Comparison of ENCODE assay signal across 9 cellular contexts in the genomic region with DNA sequence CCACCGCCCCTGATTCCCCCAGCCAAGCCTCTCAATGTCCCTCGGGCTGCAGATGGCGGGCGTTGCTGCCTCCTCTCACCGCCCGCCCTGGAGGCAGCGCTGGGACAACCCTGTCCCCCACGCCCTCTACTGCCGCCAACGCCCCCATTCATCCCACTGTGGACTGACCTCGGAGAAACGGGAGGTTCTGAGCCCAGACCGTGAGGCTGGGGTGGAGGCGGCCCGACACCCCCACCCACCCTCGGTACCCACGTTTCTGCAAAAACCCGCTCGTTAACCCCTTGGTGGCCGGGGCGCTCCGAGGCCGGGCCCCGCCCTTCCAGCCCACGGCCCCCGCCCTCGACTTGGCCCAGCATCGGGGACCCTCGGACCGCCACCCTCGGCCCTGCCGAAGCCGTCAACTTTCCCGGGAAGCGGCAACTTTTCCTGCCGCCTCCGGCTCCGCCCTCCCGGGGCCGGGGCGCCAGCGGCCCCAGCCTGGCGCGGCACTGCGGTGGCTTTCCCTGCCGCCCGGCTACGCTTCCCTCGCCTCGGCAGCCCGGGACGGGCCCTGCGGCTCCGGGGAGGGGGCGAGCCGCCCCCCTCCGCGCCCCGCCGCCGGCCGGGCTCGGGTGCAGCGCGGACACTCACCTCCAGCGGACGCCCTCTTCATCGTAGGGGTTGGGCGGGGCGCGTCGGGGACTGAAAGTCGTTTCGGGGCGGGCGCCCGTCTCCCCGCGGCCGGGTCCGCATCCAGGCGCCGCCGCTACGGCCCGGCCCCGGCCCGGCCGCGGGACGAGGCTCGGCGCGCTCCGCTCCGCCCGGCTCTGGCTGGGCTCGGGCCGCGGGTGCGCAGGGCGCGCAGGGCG. TPM values are rescaled to one million over a fixed set of nuclear protein-coding genes. Genes with fewer than 3 reads are reported as not detected.
DNase-seq lines count a peak whose midpoint lies in the region; ATAC-seq and TF ChIP-seq lines count a peak whose summit lies in the region.
"Had no signal": no experiment of that assay in that cellular context is flagged by ENCODE, and none has a peak within 500 bp of the region (broad histone marks: within the 10 kb centered on the region; RNA-seq: fewer than 3 reads in every experiment).

No MANE protein-coding gene starts in this region.

- peak overlapping the region; percentile 68 for H3K4me3 Mint-ChIP-seq in GM23338

- H3K36me3 ChIP-seq in GM23338 (ENCODE audit: insufficient read depth): no peaks in the 10 kb centered on the region
- H3K36me3 ChIP-seq in SJCRH30: no peaks in the 10 kb centered on the region
- H3K36me3 ChIP-seq in left ventricle myocardium inferior: no peaks in the 10 kb centered on the region
- no peaks in the 10 kb centered on the region for H3K36me3 ChIP-seq in gastrocnemius medialis
- H3K36me3 ChIP-seq: adrenal gland had no signal

- no peaks in the 10 kb centered on the region; the same call in 1 of the 2 replicates for H3K79me2 ChIP-seq in GM23338 (replicated peaks; ENCODE audit: insufficient read depth)

- intact Hi-C loops in left ventricle myocardium inferior (cut with micrococcal nuclease) (no loop called here), gastrocnemius medialis (cut with DNase I; ENCODE audit: low total_unique reads) (loop anchor here (5.0 kb wide), 1 partner anchor 110 kb away; no protein-coding TSS in a partner anchor), posterior vena cava (cut with DNase I) (loop anchor here in 1 of 2 donors (5.0 kb wide), 1 partner anchor 110 kb away; no protein-coding TSS in a partner anchor)

- H3K27ac ChIP-seq in GM23338 (ENCODE audit: low read depth) (no peak overlapping the region), SJCRH30 (no peak overlapping the region), left ventricle myocardium inferior (replicated peaks) (peak overlapping the region; percentile 62), gastrocnemius medialis (no peak overlapping the region)

- no peaks in the 10 kb centered on the region for H3K9me3 ChIP-seq in SJCRH30 (replicated peaks)
- H3K9me3 ChIP-seq in left ventricle myocardium inferior (replicated peaks): no peaks in the 10 kb centered on the region
- no peaks in the 10 kb centered on the region for H3K9me3 ChIP-seq in gastrocnemius medialis
- H3K9me3 ChIP-seq: adrenal gland had no signal

- no peak for TF ChIP-seq CTCF in GM23338 (conservative IDR thresholded peaks at IDR 0.05; ENCODE audit: low read depth in 2 of 2)
- no peak for TF ChIP-seq CTCF in left ventricle myocardium inferior (IDR thresholded peaks at IDR 0.05; ENCODE audit: borderline replicate concordance)
- TF ChIP-seq CTCF in gastrocnemius medialis (IDR thresholded peaks at IDR 0.05 in 4 of 5, conservative IDR thresholded peaks at IDR 0.05 in 1 of 5): no peak

- no peak overlapping the region for H3K27ac Mint-ChIP-seq in GM23338

- no peaks in the 10 kb centered on the region for H3K4me1 ChIP-seq in GM23338 (ENCODE audit: insufficient read depth)
- H3K4me1 ChIP-seq in SJCRH30: no peaks in the 10 kb centered on the region
- peaks cover 15% of the 10 kb centered on the region for H3K4me1 ChIP-seq in left ventricle myocardium inferior
- H3K4me1 ChIP-seq in gastrocnemius medialis: no peaks in the 10 kb centered on the region

- H2AFZ ChIP-seq in GM23338: no peak overlapping the region

- H3K4me1 Mint-ChIP-seq in GM23338: peaks cover 14% of the 10 kb centered on the region

- TF ChIP-seq POLR2A in gastrocnemius medialis (IDR thresholded peaks at IDR 0.05): no peak

- H3K36me3 Mint-ChIP-seq in GM23338 (ENCODE audit: low read depth): no peaks in the 10 kb centered on the region

- no peaks in the 10 kb centered on the region for H3K27me3 ChIP-seq in GM23338 (ENCODE audit: insufficient read depth)
- 0 out of 2 replicates have a peak, but pooled peaks cover 4% of the 10 kb centered on the region for H3K27me3 ChIP-seq in SJCRH30
- H3K27me3 ChIP-seq in left ventricle myocardium inferior (ENCODE audit: low read depth): no peaks in the 10 kb centered on the region
- H3K27me3 ChIP-seq in gastrocnemius medialis: peaks cover 0 to 5% (median 0%) of the 10 kb centered on the region in 3 donors
- H3K27me3 ChIP-seq: adrenal gland had no signal

- in situ Hi-C loops in gastrocnemius medialis (cut with MboI; ENCODE audit: low sequenced_read_pairs in 4 of 4): no loop called here

- H3K27me3 Mint-ChIP-seq in GM23338 (ENCODE audit: insufficient read depth, low read depth, poor library complexity): peaks cover 9% of the 10 kb centered on the region

- no peaks in the 10 kb centered on the region for H4K20me1 ChIP-seq in GM23338 (replicated peaks; ENCODE audit: insufficient read depth)

- H3K4me2 ChIP-seq in GM23338: peak overlapping the region; percentile 85

- no peaks in the 10 kb centered on the region for H3K9me3 Mint-ChIP-seq in GM23338

- H3F3A ChIP-seq in GM23338 (replicated peaks; ENCODE audit: low read depth): no peaks in the 10 kb centered on the region

- DNase-seq in GM23338 (ENCODE audit: low spot score) (peak; percentile 54), SJCRH30 (no peak), left ventricle myocardium inferior (no peak), gastrocnemius medialis (no peak), posterior vena cava (ENCODE audit: low spot score) (no peak), SIG-M5 treated with dmso at 0.1 percent for 504 hours (lab: John Stamatoyannopoulos, UW; ENCODE audit: unreplicated experiment) (no peak), AG08396 (ENCODE audit: low spot score) (no peak)

- H3K4me3 ChIP-seq in GM23338 (peak overlapping the region; percentile 64), SJCRH30 (peak overlapping the region; percentile 34), left ventricle myocardium inferior (peak overlapping the region; percentile 69), gastrocnemius medialis (peak overlapping the region; percentile 23 to 42 (median 28))

- ATAC-seq in GM23338: peak; percentile 31
- no peak for ATAC-seq in gastrocnemius medialis
- ATAC-seq in HG03521 (IDR thresholded peaks at IDR 0.05; ENCODE audit: unreplicated experiment): no peak

- no peaks in the 10 kb centered on the region for H3K9me2 ChIP-seq in GM23338 (ENCODE audit: insufficient read depth)

TF ChIP-seq in GM23338, 12 proteins besides CTCF, POLR2A, EP300 and RAD21 (continues in another document):
- no peak for TF ChIP-seq STAT1 (IDR thresholded peaks at IDR 0.05; ENCODE audit: unreplicated experiment)

RNA-seq across cellular contexts. Expression of a gene that starts 0.5 kb away (rescaled TPM):
- 33.4 and 38.4 TPM in 2 replicates for total RNA-seq in GM23338 (2014; rRNA removed; shearing (Covaris generic))
- polyA plus RNA-seq in GM23338 (2016; fragmentation: Nextera tagmentation; extraction: Ambion mirVana): 10.6 and 12.9 TPM in 2 replicates
- 0.10 and 0.30 TPM in 2 replicates for total RNA-seq in SJCRH30 (2014; rRNA removed; shearing (Covaris generic))
- total RNA-seq in left ventricle myocardium inferior (0.96 TPM), gastrocnemius medialis (under 1 TPM in 2 of 4 donors, not detected in 2; 0.29 to 0.75 TPM), posterior vena cava (under 1 TPM; 0.19 to 0.76 TPM)

RNA-seq across cellular contexts. Expression of a gene that starts 52.2 kb away (rescaled TPM):
- total RNA-seq in GM23338 (2014; rRNA removed; shearing (Covaris generic)): 66.3 and 72.1 TPM in 2 replicates
- 82.4 and 85.9 TPM in 2 replicates for polyA plus RNA-seq in GM23338 (2016; fragmentation: Nextera tagmentation; extraction: Ambion mirVana)
- 25.8 and 31.1 TPM in 2 replicates for total RNA-seq in SJCRH30 (2014; rRNA removed; shearing (Covaris generic))
- total RNA-seq in left ventricle myocardium inferior: 45.2 TPM
- 100 to 1,000 TPM in 1 of 4 donors, 10 to 100 TPM in 3; 43.5 to 105 (median 67.5) TPM for total RNA-seq in gastrocnemius medialis
- total RNA-seq in posterior vena cava: 10 to 100 TPM; 25.7 to 27.1 TPM

Comparison
In these comparisons a context has a peak if more than half of its experiments do, and no peak if none do; other contexts are left out.
1. RNA of a gene that starts 0.5 kb away (total RNA-seq): 33.4 to 38.4 TPM in GM23338; 0.96 TPM in left ventricle myocardium inferior (single experiment), 0.19 to 0.76 TPM in posterior vena cava, 0.10 to 0.30 TPM in SJCRH30 and 0.29 to 0.75 TPM in gastrocnemius medialis; every median in the first group is over 10 times any median in the second.
2. Peak in every context shown above with its lines, with median percentiles within 50 percentile points of each other: H3K4me3 ChIP-seq.